Comparison of ENCODE assay signal across 22 cellular contexts in the genomic region with DNA sequence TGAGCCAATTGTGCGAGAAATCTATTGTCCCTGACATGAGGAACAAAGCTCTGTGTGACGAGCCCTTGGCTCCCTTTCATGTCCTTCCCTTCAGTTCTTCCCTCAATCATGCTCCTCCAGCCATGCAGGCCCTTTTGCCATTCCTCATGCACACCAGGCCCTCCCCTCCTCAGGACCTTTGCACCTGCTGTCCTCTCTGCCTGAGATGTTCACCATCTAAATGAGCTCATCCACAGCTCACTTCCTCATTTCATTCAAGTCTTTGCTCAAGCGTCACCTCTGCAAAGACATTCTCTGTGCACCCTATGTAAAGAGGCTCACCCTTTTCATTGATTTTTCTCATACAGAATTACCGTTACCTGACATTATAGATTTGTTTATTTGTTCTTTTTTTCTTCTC. TPM values are rescaled to one million over a fixed set of nuclear protein-coding genes. Genes with fewer than 3 reads are reported as not detected.
A peak's percentile ranks its signal among the peaks of the same experiment; 100 is the strongest.
DNase-seq lines count a peak whose midpoint lies in the region; ATAC-seq, FAIRE-seq and TF ChIP-seq lines count a peak whose summit lies in the region.
"Had no signal": no experiment of that assay in that cellular context is flagged by ENCODE, and none has a peak within 500 bp of the region (broad histone marks: within the 10 kb centered on the region; RNA-seq: fewer than 3 reads in every experiment).

No MANE protein-coding gene starts in this region.

- no peak overlapping the region for H2BK120ac ChIP-seq in trophoblast cell (ENCODE audit: insufficient read depth, low read length, poor library complexity)

- H3K4me3 Mint-ChIP-seq in naive thymus-derived CD8-positive, alpha-beta T cell: no peak overlapping the region
- H3K4me3 Mint-ChIP-seq: CD8-positive, alpha-beta memory T cell had no signal

- no peak overlapping the region for H2AFZ ChIP-seq in HepG2 (ENCODE audit: low read length)
- H2AFZ ChIP-seq in Karpas-422 (ENCODE audit: low read length): no peak overlapping the region
- H2AFZ ChIP-seq in K562 (ENCODE audit: low read depth, low read length): no peak overlapping the region
- H2AFZ ChIP-seq in trophoblast cell (ENCODE audit: insufficient read depth, low read length, poor library complexity): no peak overlapping the region
- H2AFZ ChIP-seq: GM23248 had no signal

- H3K9me1 ChIP-seq in K562 (ENCODE audit: control insufficient read depth, insufficient read depth, low read length): no peaks in the 10 kb centered on the region

- peaks cover 75% of the 10 kb centered on the region for H3K4me1 ChIP-seq in HepG2 (ENCODE audit: insufficient read depth, low read length)
- peaks cover 0 to 43% (median 14%) of the 10 kb centered on the region in 4 donors for H3K4me1 ChIP-seq in right lobe of liver
- no peaks in the 10 kb centered on the region for H3K4me1 ChIP-seq in Karpas-422 (ENCODE audit: low read length)
- no peaks in the 10 kb centered on the region for H3K4me1 ChIP-seq in K562 (replicated peaks in 1 of 2; ENCODE audit: control insufficient read depth in 2 of 2, insufficient read depth in 2 of 2, low read length in 2 of 2)
- peaks cover 8% of the 10 kb centered on the region for H3K4me1 ChIP-seq in upper lobe of right lung
- H3K4me1 ChIP-seq in trophoblast cell (ENCODE audit: control insufficient read depth in 1 of 2, insufficient read depth in 2 of 2, low read length in 2 of 2): no peaks in the 10 kb centered on the region
- H3K4me1 ChIP-seq: A549 had no signal

- TF ChIP-seq POLR2A in HepG2 (IDR thresholded peaks at IDR 0.05; ENCODE audit: insufficient read depth in 1 of 2, low read depth in 2 of 2, low read length in 2 of 2): no peak
- TF ChIP-seq POLR2A in right lobe of liver (IDR thresholded peaks at IDR 0.05): no peak
- no peak for TF ChIP-seq POLR2A in K562 (conservative IDR thresholded peaks at IDR 0.05)

- H3K79me1 ChIP-seq in trophoblast cell (ENCODE audit: low read length): no peaks in the 10 kb centered on the region

- H2BK12ac ChIP-seq in trophoblast cell (ENCODE audit: low read length): no peak overlapping the region

- H4K12ac ChIP-seq in trophoblast cell (ENCODE audit: low read depth, low read length): no peak overlapping the region

- no peak overlapping the region for H3K23ac ChIP-seq in trophoblast cell (ENCODE audit: low read length)

- intact Hi-C loops in HepG2 (cut with micrococcal nuclease; ENCODE audit: unreplicated experiment): no loop called here
- intact Hi-C loops in right lobe of liver (cut with DNase I): no loop called here
- intact Hi-C loops in K562 (cut with micrococcal nuclease): no loop called here
- intact Hi-C loops in upper lobe of right lung (cut with DNase I): no loop called here

- H3K4me3 ChIP-seq in HepG2 (replicated peaks in 1 of 3; ENCODE audit: insufficient read depth in 1 of 3, low read depth in 2 of 3, low read length in 3 of 3) (no peak overlapping the region), right lobe of liver (no peak overlapping the region), Karpas-422 (ENCODE audit: low read length) (no peak overlapping the region), K562 (no peak overlapping the region), upper lobe of right lung (no peak overlapping the region), trophoblast cell (ENCODE audit: low read depth, low read length) (no peak overlapping the region)
- H3K4me3 ChIP-seq: A549; BLaER1 treated with 17β-estradiol and CSF1 and Interleukin-3, amounts not matched to agents 10 nM and 100 nM; GM23248 had no signal

- ATAC-seq in HepG2 (no peak), right lobe of liver (no peak), K562 (no peak), upper lobe of right lung (peak; percentile 10)
- no peak for ATAC-seq in naive thymus-derived CD8-positive, alpha-beta T cell
- ATAC-seq: A549 had no signal

- no peak overlapping the region for H3K18ac ChIP-seq in trophoblast cell (ENCODE audit: low read length)

- H3K36me3 Mint-ChIP-seq in naive thymus-derived CD8-positive, alpha-beta T cell: no peaks in the 10 kb centered on the region
- H3K36me3 Mint-ChIP-seq: CD8-positive, alpha-beta memory T cell had no signal

- H3K4me2 ChIP-seq in HepG2 (ENCODE audit: low read depth, low read length) (no peak overlapping the region), Karpas-422 (ENCODE audit: low read depth, low read length, poor library complexity, severe bottlenecking) (no peak overlapping the region), K562 (ENCODE audit: insufficient read depth, low read length) (no peak overlapping the region), trophoblast cell (ENCODE audit: low read length) (no peak overlapping the region)
- H3K4me2 ChIP-seq: A549 had no signal

- no peaks in the 10 kb centered on the region for H3K4me1 Mint-ChIP-seq in naive thymus-derived CD8-positive, alpha-beta T cell
- H3K4me1 Mint-ChIP-seq: CD8-positive, alpha-beta memory T cell had no signal

- H3K9me2 ChIP-seq in Karpas-422 (replicated peaks; ENCODE audit: insufficient read depth, low read length): no peaks in the 10 kb centered on the region

- no peak for TF ChIP-seq RAD21 in HepG2 (CRISPR knock-in tag; IDR thresholded peaks at IDR 0.05)
- no peak for TF ChIP-seq RAD21 in K562 (CRISPR knock-in tag; conservative IDR thresholded peaks at IDR 0.05 in 1 of 2, IDR thresholded peaks at IDR 0.05 in 1 of 2)

- H3K79me2 ChIP-seq in HepG2 (ENCODE audit: insufficient read depth, low read length): no peaks in the 10 kb centered on the region
- H3K79me2 ChIP-seq in Karpas-422 (ENCODE audit: low read length): no peaks in the 10 kb centered on the region
- no peaks in the 10 kb centered on the region for H3K79me2 ChIP-seq in K562 (ENCODE audit: control insufficient read depth, insufficient read depth, low read length)
- no peaks in the 10 kb centered on the region for H3K79me2 ChIP-seq in trophoblast cell (ENCODE audit: control insufficient read depth, insufficient read depth, low read length, poor library complexity)

- FAIRE-seq in HepG2 (lab: Jason Lieb, UNC) (no peak), K562 (lab: Jason Lieb, UNC) (no peak)
- FAIRE-seq: A549 had no signal

- TF ChIP-seq CTCF in HepG2 (CRISPR knock-in tag; IDR thresholded peaks at IDR 0.05) (no peak), right lobe of liver (IDR thresholded peaks at IDR 0.05) (no peak), K562 (IDR thresholded peaks at IDR 0.05 in 2 of 3, conservative IDR thresholded peaks at IDR 0.05 in 1 of 3; ENCODE audit: insufficient read depth in 2 of 3, low read depth in 1 of 3, low read length in 3 of 3) (no peak), upper lobe of right lung (IDR thresholded peaks at IDR 0.05) (no peak)

- H3K27me3 ChIP-seq in HepG2 (ENCODE audit: control insufficient read depth in 1 of 2, insufficient read depth in 2 of 2, low read length in 2 of 2): no peaks in the 10 kb centered on the region
- H3K27me3 ChIP-seq in right lobe of liver: no peaks in the 10 kb centered on the region
- H3K27me3 ChIP-seq in Karpas-422 (ENCODE audit: low read length): no peaks in the 10 kb centered on the region
- no peaks in the 10 kb centered on the region for H3K27me3 ChIP-seq in K562 (ENCODE audit: control insufficient read depth in 2 of 2, insufficient read depth in 2 of 2, low read length in 2 of 2)
- H3K27me3 ChIP-seq in upper lobe of right lung: no peaks in the 10 kb centered on the region
- no peaks in the 10 kb centered on the region for H3K27me3 ChIP-seq in trophoblast cell (ENCODE audit: insufficient read depth, low read length)
- H3K27me3 ChIP-seq: BLaER1 treated with 17β-estradiol and CSF1 and Interleukin-3, amounts not matched to agents 10 nM and 100 nM had no signal

- H4K20me1 ChIP-seq in HepG2 (ENCODE audit: insufficient read depth, low read length) (no peaks in the 10 kb centered on the region), Karpas-422 (ENCODE audit: insufficient read depth, low read depth, low read length) (no peaks in the 10 kb centered on the region), K562 (replicated peaks; ENCODE audit: control insufficient read depth, insufficient read depth, low read length) (no peaks in the 10 kb centered on the region)
- H4K20me1 ChIP-seq: BLaER1 treated with 17β-estradiol and CSF1 and Interleukin-3, amounts not matched to agents 10 nM and 100 nM had no signal

- POLR2A ChIA-PET in HepG2 (lab: Yijun Ruan, JAX) (interaction anchor here (1.7 to 2.5 kb wide), 5 partner anchors 11 to 67 kb away, joined by 6 to 21 read pairs (median 8); a partner anchor contains a TSS), K562 (lab: Yijun Ruan, JAX) (interaction anchor here (0.9 kb wide), 1 partner anchor 80 kb away, joined by 4 read pairs; no protein-coding TSS in a partner anchor)
- POLR2A ChIA-PET in naive thymus-derived CD8-positive, alpha-beta T cell (lab: Charles Lee): no interaction called here

- H3K9me3 ChIP-seq in HepG2 (ENCODE audit: low read length): no peaks in the 10 kb centered on the region
- H3K9me3 ChIP-seq in right lobe of liver: no peaks in the 10 kb centered on the region
- H3K9me3 ChIP-seq in Karpas-422 (ENCODE audit: low read length): no peaks in the 10 kb centered on the region
- H3K9me3 ChIP-seq in K562 (replicated peaks; ENCODE audit: control insufficient read depth, insufficient read depth, low read depth, low read length): no peaks in the 10 kb centered on the region
- no peaks in the 10 kb centered on the region for H3K9me3 ChIP-seq in upper lobe of right lung
- peaks cover 2% of the 10 kb centered on the region for H3K9me3 ChIP-seq in trophoblast cell (ENCODE audit: insufficient read depth, low read depth, low read length)
- H3K9me3 ChIP-seq: A549; BLaER1 treated with 17β-estradiol and CSF1 and Interleukin-3, amounts not matched to agents 10 nM and 100 nM had no signal

- H3K36me3 ChIP-seq in HepG2 (replicated peaks in 1 of 2; ENCODE audit: control insufficient read depth in 1 of 2, insufficient read depth in 2 of 2, low read length in 2 of 2) (no peaks in the 10 kb centered on the region), right lobe of liver (no peaks in the 10 kb centered on the region), Karpas-422 (ENCODE audit: insufficient read depth, low read length) (no peaks in the 10 kb centered on the region), K562 (ENCODE audit: control insufficient read depth, insufficient read depth, low read length) (no peaks in the 10 kb centered on the region), upper lobe of right lung (no peaks in the 10 kb centered on the region), trophoblast cell (ENCODE audit: control insufficient read depth in 1 of 2, insufficient read depth in 2 of 2, low read length in 2 of 2) (no peaks in the 10 kb centered on the region)
- H3K36me3 ChIP-seq: BLaER1 treated with 17β-estradiol and CSF1 and Interleukin-3, amounts not matched to agents 10 nM and 100 nM had no signal

- H4K8ac ChIP-seq in trophoblast cell (ENCODE audit: low read depth, low read length): no peak overlapping the region

- no peak overlapping the region for H4K91ac ChIP-seq in trophoblast cell (ENCODE audit: low read depth, low read length)

- in situ Hi-C loops in HepG2 (cut with HindIII; ENCODE audit: extremely low pct_ligation_motif_present, low pct_unique_long_range_greater_than_20kb) (no loop called here), K562 (cut with MboI) (no loop called here)

- CTCF ChIA-PET in HepG2 (lab: Yijun Ruan, JAX; ENCODE audit: low intra/inter-chr PET ratio, low total read pairs): no interaction called here
- CTCF ChIA-PET in K562 (lab: Yijun Ruan, JAX; ENCODE audit: low intra/inter-chr PET ratio): no interaction called here

- H3K14ac ChIP-seq in trophoblast cell (ENCODE audit: low read length): no peak overlapping the region

- no peak for DNase-seq in HepG2 (ENCODE audit: low spot score)
- DNase-seq in right lobe of liver: no peak
- DNase-seq in Karpas-422: peak; percentile 70
- DNase-seq in K562 (ENCODE audit: extremely low read depth in 1 of 4, low spot score in 3 of 4): no peak
- DNase-seq in upper lobe of right lung: no peak
- no peak for DNase-seq in NCI-H1048 (lab: John Stamatoyannopoulos, UW)
- DNase-seq in naive thymus-derived CD8-positive, alpha-beta T cell: no peak
- no peak for DNase-seq in trophoblast cell
- DNase-seq: CD8-positive, alpha-beta memory T cell; GF-D8; IMR-90; NCI-H1092; NCI-H2081 treated with DMSO at 0.1 percent for 48 hours; NCI-H510A treated with DMSO at 0.1 percent for 48 hours; SHP77 treated with DMSO at 0.1 percent for 48 hours; T-helper 2 cell had no signal

- no peak overlapping the region for H2AK5ac ChIP-seq in trophoblast cell (ENCODE audit: low read length)

- TF ChIP-seq EP300 in HepG2 (IDR thresholded peaks at IDR 0.05; ENCODE audit: low read depth in 2 of 2, low read length in 2 of 2) (no peak), HepG2 (CRISPR knock-in tag; IDR thresholded peaks at IDR 0.05; ENCODE audit: borderline replicate concordance) (no peak), K562 (IDR thresholded peaks at IDR 0.05; ENCODE audit: low read length) (no peak)

- H3K27ac ChIP-seq in HepG2 (ENCODE audit: extremely low read length, insufficient read depth, low read length): peak overlapping the region; percentile 32
- no peak overlapping the region for H3K27ac ChIP-seq in right lobe of liver
- H3K27ac ChIP-seq in Karpas-422 (ENCODE audit: low read length): no peak overlapping the region
- H3K27ac ChIP-seq in K562 (ENCODE audit: extremely low read depth, low read depth, low read length): no peak overlapping the region
- H3K27ac ChIP-seq in upper lobe of right lung: no peak overlapping the region
- H3K27ac ChIP-seq in trophoblast cell (ENCODE audit: low read depth, low read length): no peak overlapping the region
- H3K27ac ChIP-seq: A549, GM23248 had no signal

- no peak overlapping the region for H3K27ac Mint-ChIP-seq in naive thymus-derived CD8-positive, alpha-beta T cell
- H3K27ac Mint-ChIP-seq: CD8-positive, alpha-beta memory T cell had no signal

- no peak overlapping the region for H3K4ac ChIP-seq in trophoblast cell (ENCODE audit: low read depth, low read length)

- H3K9me3 Mint-ChIP-seq in naive thymus-derived CD8-positive, alpha-beta T cell: no peaks in the 10 kb centered on the region
- H3K9me3 Mint-ChIP-seq: CD8-positive, alpha-beta memory T cell had no signal

- no TSS peak for BruUV-seq in HepG2 (replicated peaks; lab: Mats Ljungman, UMichigan)
- BruUV-seq in K562 (replicated peaks; lab: Mats Ljungman, UMichigan): no TSS peak

- no peak overlapping the region for H2BK5ac ChIP-seq in trophoblast cell (ENCODE audit: low read depth, low read length, poor library complexity)

- WGBS in HepG2 (ENCODE audit: low lambda C conversion rate): 82% methylated on average over 4 of the region's 4 CpGs
- WGBS in right lobe of liver (ENCODE audit: insufficient coverage, low coverage, low lambda C conversion rate, missing lambda C conversion rate): 89% methylated on average over 2 of the region's 4 CpGs
- 1% methylated on average over 4 of the region's 4 CpGs for WGBS in K562 (ENCODE audit: insufficient coverage, low coverage, missing lambda C conversion rate)
- no CpG with 5 or more reads among the region's 4 CpGs for WGBS in trophoblast cell (ENCODE audit: extremely low coverage, insufficient coverage, insufficient read length)

- H3K9ac ChIP-seq in HepG2 (ENCODE audit: insufficient read depth, low read depth, low read length) (no peak overlapping the region), Karpas-422 (ENCODE audit: low read length) (no peak overlapping the region), K562 (ENCODE audit: insufficient read depth in 1 of 2, low read depth in 2 of 2, low read length in 2 of 2) (no peak overlapping the region), trophoblast cell (ENCODE audit: low read length) (no peak overlapping the region)
- H3K9ac ChIP-seq: BLaER1 treated with 17β-estradiol and CSF1 and Interleukin-3, amounts not matched to agents 10 nM and 100 nM; GM23248 had no signal

- H3K27me3 Mint-ChIP-seq in naive thymus-derived CD8-positive, alpha-beta T cell: peaks cover 2 to 29% (median 13%) of the 10 kb centered on the region in 5 donors

RNA-seq across cellular contexts. Expression of a gene that starts 43.7 kb away (rescaled TPM):
- total RNA-seq in HepG2 (2016; rRNA removed; fragmentation: Illumina TruSeq; extraction: Trizol) (3.3 and 8.4 TPM in 2 replicates), right lobe of liver (100 to 1,000 TPM; 289 to 573 (median 400) TPM), K562 (2014; rRNA removed) (not detected in 2 replicates), K562 (2014; rRNA removed; fragmentation: Illumina TruSeq; extraction: Trizol) (not detected in 2 replicates), K562 (2015; rRNA removed; fragmentation: Illumina TruSeq; extraction: Trizol) (not detected in 2 replicates), K562 (2021) (not detected in 2 replicates), upper lobe of right lung (not detected)
- 0.53 and 0.61 TPM in 2 replicates for total RNA-seq in HepG2 (2016; cell fraction: cytosol; rRNA removed; fragmentation: Illumina TruSeq; extraction: Trizol; ENCODE audit: low read depth)
- 5.1 and 7.4 TPM in 2 replicates for total RNA-seq in HepG2 (2016; cell fraction: insoluble cytoplasmic fraction; rRNA removed; fragmentation: Illumina TruSeq; extraction: Trizol)
- total RNA-seq in HepG2 (2016; cell fraction: membrane; rRNA removed; fragmentation: Illumina TruSeq; extraction: Trizol): 1.4 and 1.8 TPM in 2 replicates
- total RNA-seq in HepG2 (2016; cell fraction: nucleus; rRNA removed; fragmentation: Illumina TruSeq; extraction: Trizol): 6.6 and 7.4 TPM in 2 replicates
- polyA plus RNA-seq in HepG2 (2011; rRNA removed) (11.3 and 21.1 TPM in 2 replicates), K562 (2011; rRNA removed) (not detected in 2 replicates), K562 (2014; fragmentation: Illumina TruSeq; extraction: Trizol) (not detected in 2 replicates), K562 (2014; fragmentation: Nextera tagmentation; extraction: Ambion mirVana) (not detected), K562 (2014; rRNA removed) (not detected in 2 replicates)
- 9.0 and 19.4 TPM in 2 replicates for polyA plus RNA-seq in HepG2 (2011; cell fraction: cytosol; rRNA removed)
- 9.1 and 11.3 TPM in 2 replicates for polyA plus RNA-seq in HepG2 (2011; cell fraction: nucleus; rRNA removed)
- polyA plus RNA-seq in HepG2 (2012): 10.5 and 17.8 TPM in 2 replicates
- 0.57 and 0.66 TPM in 2 replicates for polyA plus RNA-seq in HepG2 (2016; cell fraction: cytosol; fragmentation: Illumina TruSeq; extraction: Trizol; ENCODE audit: low read depth)
- 3.7 and 3.8 TPM in 2 replicates for polyA plus RNA-seq in HepG2 (2016; cell fraction: insoluble cytoplasmic fraction; fragmentation: Illumina TruSeq; extraction: Trizol; ENCODE audit: low read depth)
- polyA plus RNA-seq in HepG2 (2016; cell fraction: membrane; fragmentation: Illumina TruSeq; extraction: Trizol; ENCODE audit: low read depth): 1.2 and 1.4 TPM in 2 replicates
- polyA plus RNA-seq in HepG2 (2016; cell fraction: nucleus; fragmentation: Illumina TruSeq; extraction: Trizol; ENCODE audit: insufficient read depth, low read depth): 5.9 and 7.7 TPM in 2 replicates
- polyA minus RNA-seq in HepG2 (2011; rRNA and poly(A)+ RNA removed; ENCODE audit: low replicate concordance): 9.1 TPM in 1 of 2 replicates, not detected in the other
- polyA minus RNA-seq in HepG2 (2011; cell fraction: cytosol; rRNA and poly(A)+ RNA removed): 4.2 and 7.6 TPM in 2 replicates
- polyA minus RNA-seq in HepG2 (2011; cell fraction: nucleus; rRNA and poly(A)+ RNA removed): 4.8 and 11.1 TPM in 2 replicates
- total RNA-seq in Karpas-422 (2014; rRNA removed; shearing (Covaris generic); ENCODE audit: low replicate concordance): not detected in 2 replicates
- not detected in 2 replicates for total RNA-seq in K562 (2011; cell fraction: chromatin; rRNA removed; ENCODE audit: low replicate concordance)
- not detected in 2 replicates for total RNA-seq in K562 (2011; cell fraction: nucleolus; rRNA removed)
- not detected in 2 replicates for total RNA-seq in K562 (2011; cell fraction: nucleoplasm; rRNA removed)
- not detected in 2 replicates for polyA plus RNA-seq in K562 (2011; cell fraction: cytosol; rRNA removed)
- not detected in 2 replicates for polyA plus RNA-seq in K562 (2011; cell fraction: nucleus; rRNA removed)
- not detected in 2 replicates for polyA plus RNA-seq in K562 (2012)
- not detected in 2 replicates for polyA minus RNA-seq in K562 (2011; rRNA and poly(A)+ RNA removed)
- polyA minus RNA-seq in K562 (2011; cell fraction: cytosol; rRNA and poly(A)+ RNA removed): not detected in 2 replicates
- not detected in 2 replicates for polyA minus RNA-seq in K562 (2011; cell fraction: nucleus; rRNA and poly(A)+ RNA removed)
- total RNA-seq in naive thymus-derived CD8-positive, alpha-beta T cell: not detected
- polyA plus RNA-seq in naive thymus-derived CD8-positive, alpha-beta T cell: not detected
- not detected in 2 replicates for polyA plus RNA-seq in trophoblast cell (2013)
- total RNA-seq: CD8-positive, alpha-beta memory T cell; GM23248; HT-29; IMR-90; LHCN-M2; RPMI7951 had no signal
- polyA plus RNA-seq: A549; CD8-positive, alpha-beta memory T cell; GM23248; IMR-90 had no signal

Comparison
In these comparisons a context has a peak if more than half of its experiments do, and no peak if none do; other contexts are left out.
1. RNA of a gene that starts 43.7 kb away (total RNA-seq): 289 to 573 TPM in right lobe of liver; 0.53 to 8.4 TPM in HepG2, not detected in upper lobe of right lung (single experiment), not detected in Karpas-422, not detected in K562 and not detected in naive thymus-derived CD8-positive, alpha-beta T cell; every median in the first group is over 10 times any median in the second.